Comparison of ENCODE assay signal across 18 cellular contexts in the genomic region with DNA sequence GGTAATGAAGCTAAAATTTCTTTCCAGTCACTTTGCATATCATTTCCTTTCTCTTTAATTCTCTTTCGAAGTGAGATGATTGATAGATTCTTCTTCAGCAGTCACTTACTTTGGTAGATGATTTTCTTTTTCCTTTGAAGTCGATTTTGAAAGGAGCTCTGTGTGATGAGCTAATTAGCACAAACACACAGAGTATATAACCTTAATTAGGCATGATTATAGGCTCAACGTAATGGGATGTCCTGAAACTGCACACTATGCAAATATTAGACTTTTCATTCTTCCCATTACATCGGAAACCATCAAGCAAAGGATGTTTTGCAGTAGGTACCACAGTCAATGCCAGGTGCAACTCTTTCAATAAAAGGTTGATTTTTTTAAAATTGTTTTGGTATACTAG. TPM values are rescaled to one million over a fixed set of nuclear protein-coding genes. Genes with fewer than 3 reads are reported as not detected.
A peak's percentile ranks its signal among the peaks of the same experiment; 100 is the strongest.
DNase-seq lines count a peak whose midpoint lies in the region; ATAC-seq and TF ChIP-seq lines count a peak whose summit lies in the region.
"Had no signal": no experiment of that assay in that cellular context is flagged by ENCODE, and none has a peak within 500 bp of the region (broad histone marks: within the 10 kb centered on the region; RNA-seq: fewer than 3 reads in every experiment).

No MANE protein-coding gene starts in this region.

- intact Hi-C loops in CD4-positive, alpha-beta T cell (cut with DNase I, micrococcal nuclease), result no loop called here
- intact Hi-C loops in IMR-90 (cut with micrococcal nuclease) (no loop called here), left ventricle myocardium superior (cut with micrococcal nuclease) (no loop called here)
- intact Hi-C loops in activated T-helper 2 cell treated with anti-CD3 and anti-CD28 coated beads, Interferon-gamma antibody, Interleukin-2, Interleukin-4, amounts not matched to agents 10 μg/mL and 5 μg/mL and 100 μg/mL, durations not matched to agents 14 hours and 24 hours and 36 hours (cut with micrococcal nuclease), result no loop called here

- no peak for TF ChIP-seq RAD21 in IMR-90 (IDR thresholded peaks at IDR 0.05; ENCODE audit: low read length)

- H3K4me3 ChIP-seq in IMR-90 (ENCODE audit: insufficient read depth, low read depth, low read length), result no peak overlapping the region
- H3K4me3 ChIP-seq: prostate gland, uterus had no signal

- H4K91ac ChIP-seq in IMR-90 (ENCODE audit: insufficient read depth, low read depth, low read length), result no peak overlapping the region

- H3K14ac ChIP-seq in IMR-90 (replicated peaks; ENCODE audit: low read depth, low read length), result no peak overlapping the region

- H3K27me3 Mint-ChIP-seq in CD4-positive, alpha-beta T cell, result no peaks in the 10 kb centered on the region
- H3K27me3 Mint-ChIP-seq in activated T-helper 2 cell treated with anti-CD3 and anti-CD28 coated beads, Interferon-gamma antibody, Interleukin-2, Interleukin-4, amounts not matched to agents 10 μg/mL and 5 μg/mL and 100 μg/mL, durations not matched to agents 14 hours and 24 hours and 36 hours (ENCODE audit: low read depth), result no peaks in the 10 kb centered on the region
- peaks cover 8% of the 10 kb centered on the region for H3K27me3 Mint-ChIP-seq in mesothelial cell of epicardium (ENCODE audit: low read depth)

- TF ChIP-seq CTCF in CD4-positive, alpha-beta T cell (IDR thresholded peaks at IDR 0.05), result no peak
- TF ChIP-seq CTCF in IMR-90 (conservative IDR thresholded peaks at IDR 0.05; ENCODE audit: low read depth, low read length) (no peak), mesothelial cell of epicardium (IDR thresholded peaks at IDR 0.05; ENCODE audit: unreplicated experiment) (no peak)

- no peak overlapping the region for H3K4ac ChIP-seq in IMR-90 (ENCODE audit: low read depth, low read length)

- H4K8ac ChIP-seq in IMR-90 (ENCODE audit: low read depth in 2 of 2, low read length in 2 of 2), result no peak overlapping the region

- H3K4me2 ChIP-seq in IMR-90 (ENCODE audit: low read depth, low read length), result no peak overlapping the region

- no peak overlapping the region for H3K27ac ChIP-seq in CD4-positive, alpha-beta T cell (ENCODE audit: low read depth, low read length)
- H3K27ac ChIP-seq in IMR-90 (ENCODE audit: insufficient read depth, low read length), result no peak overlapping the region
- H3K27ac ChIP-seq: HL-60, prostate gland, uterus had no signal

- no peak overlapping the region for H2BK20ac ChIP-seq in IMR-90 (ENCODE audit: low read depth, low read length)

- H3K36me3 ChIP-seq in IMR-90 (ENCODE audit: control insufficient read depth, insufficient read depth, low read length), result no peaks in the 10 kb centered on the region
- H3K36me3 ChIP-seq: prostate gland, uterus had no signal

- no peak overlapping the region for H2AFZ ChIP-seq in IMR-90 (replicated peaks; ENCODE audit: low read length, poor library complexity)

- peak overlapping the region; percentile 67 for H3K27ac Mint-ChIP-seq in CD4-positive, alpha-beta T cell
- H3K27ac Mint-ChIP-seq in activated T-helper 2 cell treated with anti-CD3 and anti-CD28 coated beads, Interferon-gamma antibody, Interleukin-2, Interleukin-4, amounts not matched to agents 10 μg/mL and 5 μg/mL and 100 μg/mL, durations not matched to agents 14 hours and 24 hours and 36 hours, result peak overlapping the region; percentile 50
- no peak overlapping the region for H3K27ac Mint-ChIP-seq in mesothelial cell of epicardium
- H3K27ac Mint-ChIP-seq: nephron progenitor cell had no signal

- no peak overlapping the region for H3K56ac ChIP-seq in IMR-90 (ENCODE audit: extremely low read depth, insufficient read depth, low read length)

- H3K79me1 ChIP-seq in IMR-90 (ENCODE audit: low read depth in 1 of 2, low read length in 2 of 2), result no peaks in the 10 kb centered on the region

- no peaks in the 10 kb centered on the region for H3K9me1 ChIP-seq in IMR-90 (ENCODE audit: insufficient read depth, low read length)

- ATAC-seq in CD4-positive, alpha-beta T cell (ENCODE audit: poor library complexity), result peak; percentile 64
- no peak for ATAC-seq in IMR-90 (ENCODE audit: low read depth)
- no peak for ATAC-seq in left ventricle myocardium superior
- ATAC-seq in GM19395 (IDR thresholded peaks at IDR 0.05; ENCODE audit: unreplicated experiment), result no peak
- ATAC-seq: Right ventricle myocardium inferior had no signal

- H2AK5ac ChIP-seq in IMR-90 (ENCODE audit: low read depth, low read length), result no peak overlapping the region

- no peak overlapping the region for H3K23ac ChIP-seq in IMR-90 (ENCODE audit: low read depth, low read length)

- TF ChIP-seq POLR2A in IMR-90 (IDR thresholded peaks at IDR 0.05; ENCODE audit: low read depth, low read length), result no peak

- H2BK15ac ChIP-seq in IMR-90 (ENCODE audit: low read depth, low read length), result no peak overlapping the region

- no peak overlapping the region for H2BK5ac ChIP-seq in IMR-90 (ENCODE audit: low read depth, low read length, poor library complexity, severe bottlenecking)

- CTCF ChIA-PET in CD4-positive, alpha-beta T cell (lab: Charles Lee), result interaction anchor here (1.2 kb wide), 1 partner anchor 46 kb away, joined by 3 read pairs; no protein-coding TSS in a partner anchor
- CTCF ChIA-PET in IMR-90 (lab: Yijun Ruan, JAX), result no interaction called here

- H3K9me3 ChIP-seq in CD4-positive, alpha-beta T cell (ENCODE audit: control insufficient read depth, low read length), result no peaks in the 10 kb centered on the region
- no peaks in the 10 kb centered on the region for H3K9me3 ChIP-seq in IMR-90 (ENCODE audit: control insufficient read depth, insufficient read depth, low read length)
- H3K9me3 ChIP-seq: prostate gland, uterus had no signal

- H4K5ac ChIP-seq in IMR-90 (ENCODE audit: low read depth, low read length), result no peak overlapping the region

- peaks cover 7% of the 10 kb centered on the region for H3K9me3 Mint-ChIP-seq in CD4-positive, alpha-beta T cell
- H3K9me3 Mint-ChIP-seq in activated T-helper 2 cell treated with anti-CD3 and anti-CD28 coated beads, Interferon-gamma antibody, Interleukin-2, Interleukin-4, amounts not matched to agents 10 μg/mL and 5 μg/mL and 100 μg/mL, durations not matched to agents 14 hours and 24 hours and 36 hours, result peaks cover 16% of the 10 kb centered on the region
- H3K9me3 Mint-ChIP-seq in mesothelial cell of epicardium, result peaks cover 13% of the 10 kb centered on the region

- dilution Hi-C loops in IMR-90 (cut with HindIII; ENCODE audit: low sequenced_read_pairs, unreplicated experiment), result no loop called here

- no CpG with 5 or more reads among the region's 4 CpGs for WGBS in IMR-90 (ENCODE audit: extremely low coverage in 2 of 2, insufficient read length in 1 of 2), 2 experiments

- in situ Hi-C loops in IMR-90 (cut with MboI; ENCODE audit: low sequenced_read_pairs), result no loop called here

- H3K9ac ChIP-seq in IMR-90 (ENCODE audit: low read depth, low read length), result no peak overlapping the region

- H3K4me3 Mint-ChIP-seq in CD4-positive, alpha-beta T cell, result peak overlapping the region; percentile 25
- H3K4me3 Mint-ChIP-seq in activated T-helper 2 cell treated with anti-CD3 and anti-CD28 coated beads, Interferon-gamma antibody, Interleukin-2, Interleukin-4, amounts not matched to agents 10 μg/mL and 5 μg/mL and 100 μg/mL, durations not matched to agents 14 hours and 24 hours and 36 hours (ENCODE audit: low read depth), result peak overlapping the region; percentile 30
- H3K4me3 Mint-ChIP-seq in mesothelial cell of epicardium, result no peak overlapping the region
- H3K4me3 Mint-ChIP-seq: nephron progenitor cell had no signal

- H2AK9ac ChIP-seq in IMR-90 (replicated peaks; ENCODE audit: low read depth, low read length, poor library complexity), result no peak overlapping the region

- BruUV-seq in IMR-90 (replicated peaks; lab: Mats Ljungman, UMichigan), result no TSS peak

- DNase-seq in CD4-positive, alpha-beta T cell, result no peak
- DNase-seq in IMR-90 (no peak), NCI-H69 (lab: John Stamatoyannopoulos, UW) (peak; percentile 76), left ventricle myocardium superior (no peak), mesothelial cell of epicardium (ENCODE audit: low spot score in 2 of 2, unreplicated experiment in 2 of 2) (no peak)
- no peak for DNase-seq in activated T-helper 2 cell treated with anti-CD3 and anti-CD28 coated beads, Interferon-gamma antibody, Interleukin-2, Interleukin-4, amounts not matched to agents 10 μg/mL and 5 μg/mL and 100 μg/mL, durations not matched to agents 14 hours and 24 hours and 36 hours (ENCODE audit: low spot score)
- DNase-seq: foreskin melanocyte; H7; NCI-H1048; NCI-H345; nephron progenitor cell; small intestine; stimulated activated CD4-positive, alpha-beta T cell treated with anti-CD3 and anti-CD28 coated beads, Interleukin-4, amount 100 ng/mL, for 24 hours; uterus had no signal

- POLR2A ChIA-PET in CD4-positive, alpha-beta T cell (lab: Charles Lee), result interaction anchor here (1.2 to 4.5 kb wide), 5 partner anchors 9 to 49 kb away, joined by 4 to 37 read pairs (median 10); no protein-coding TSS in a partner anchor
- POLR2A ChIA-PET in IMR-90 (lab: Charles Lee; ENCODE audit: unreplicated experiment), result no interaction called here

- no peak overlapping the region for H2BK120ac ChIP-seq in IMR-90 (ENCODE audit: low read depth, low read length)

- H3K4me1 ChIP-seq in IMR-90 (ENCODE audit: control insufficient read depth, insufficient read depth, low read length), result no peaks in the 10 kb centered on the region
- H3K4me1 ChIP-seq: prostate gland, uterus had no signal

- no peaks in the 10 kb centered on the region for H4K20me1 ChIP-seq in IMR-90 (ENCODE audit: insufficient read depth, low read length)

- H3K4me1 Mint-ChIP-seq in CD4-positive, alpha-beta T cell (ENCODE audit: low read depth), result peaks cover 66% of the 10 kb centered on the region
- H3K4me1 Mint-ChIP-seq in activated T-helper 2 cell treated with anti-CD3 and anti-CD28 coated beads, Interferon-gamma antibody, Interleukin-2, Interleukin-4, amounts not matched to agents 10 μg/mL and 5 μg/mL and 100 μg/mL, durations not matched to agents 14 hours and 24 hours and 36 hours (ENCODE audit: low read depth), result peaks cover 75% of the 10 kb centered on the region
- H3K4me1 Mint-ChIP-seq in mesothelial cell of epicardium, result no peaks in the 10 kb centered on the region
- H3K4me1 Mint-ChIP-seq: nephron progenitor cell had no signal

- H3K36me3 Mint-ChIP-seq in CD4-positive, alpha-beta T cell (ENCODE audit: low read depth), result no peaks in the 10 kb centered on the region
- peaks cover 17% of the 10 kb centered on the region for H3K36me3 Mint-ChIP-seq in activated T-helper 2 cell treated with anti-CD3 and anti-CD28 coated beads, Interferon-gamma antibody, Interleukin-2, Interleukin-4, amounts not matched to agents 10 μg/mL and 5 μg/mL and 100 μg/mL, durations not matched to agents 14 hours and 24 hours and 36 hours (ENCODE audit: low read depth)
- H3K36me3 Mint-ChIP-seq in mesothelial cell of epicardium, result no peaks in the 10 kb centered on the region

- no peak overlapping the region for H3K18ac ChIP-seq in IMR-90 (ENCODE audit: low read depth, low read length)

- no peaks in the 10 kb centered on the region for H3K27me3 ChIP-seq in CD4-positive, alpha-beta T cell (ENCODE audit: control insufficient read depth, insufficient read depth, low read length)
- peaks cover 10% of the 10 kb centered on the region for H3K27me3 ChIP-seq in IMR-90 (ENCODE audit: control insufficient read depth, insufficient read depth, low read length)
- H3K27me3 ChIP-seq: uterus had no signal

RNA-seq across cellular contexts. Expression of gene CTLA4, which starts 6.4 kb away (rescaled TPM):
- 10 to 100 TPM; 49.8 to 52.0 TPM for total RNA-seq in CD4-positive, alpha-beta T cell
- not detected in 2 replicates for total RNA-seq in IMR-90 (2012; rRNA removed)
- not detected in 2 replicates for polyA plus RNA-seq in IMR-90 (2012; rRNA removed)
- not detected in 2 replicates for polyA plus RNA-seq in IMR-90 (2012; cell fraction: cytosol; rRNA removed)
- 0.17 TPM in 1 of 2 replicates, not detected in the other for polyA plus RNA-seq in IMR-90 (2012; cell fraction: nucleus; rRNA removed; ENCODE audit: low replicate concordance)
- 166 and 180 TPM in 2 replicates for total RNA-seq in activated T-helper 2 cell treated with anti-CD3 and anti-CD28 coated beads, Interferon-gamma antibody, Interleukin-2, Interleukin-4, amounts not matched to agents 10 μg/mL and 5 μg/mL and 100 μg/mL, durations not matched to agents 14 hours and 24 hours and 36 hours
- not detected for total RNA-seq in left ventricle myocardium superior
- not detected in 3 replicates for total RNA-seq in mesothelial cell of epicardium
- total RNA-seq: H7 had no signal

Comparison
In these comparisons a context has a peak if more than half of its experiments do, and no peak if none do; other contexts are left out.
1. RNA of gene CTLA4, which starts 6.4 kb away (total RNA-seq): 166 to 180 TPM in activated T-helper 2 cell treated with anti-CD3 and anti-CD28 coated beads, Interferon-gamma antibody, Interleukin-2, Interleukin-4, amounts not matched to agents 10 μg/mL and 5 μg/mL and 100 μg/mL, durations not matched to agents 14 hours and 24 hours and 36 hours and 49.8 to 52.0 TPM in CD4-positive, alpha-beta T cell; not detected in left ventricle myocardium superior (single experiment), not detected in IMR-90 and not detected in mesothelial cell of epicardium; every median in the first group is over 10 times any median in the second.